In the genomic region with DNA sequence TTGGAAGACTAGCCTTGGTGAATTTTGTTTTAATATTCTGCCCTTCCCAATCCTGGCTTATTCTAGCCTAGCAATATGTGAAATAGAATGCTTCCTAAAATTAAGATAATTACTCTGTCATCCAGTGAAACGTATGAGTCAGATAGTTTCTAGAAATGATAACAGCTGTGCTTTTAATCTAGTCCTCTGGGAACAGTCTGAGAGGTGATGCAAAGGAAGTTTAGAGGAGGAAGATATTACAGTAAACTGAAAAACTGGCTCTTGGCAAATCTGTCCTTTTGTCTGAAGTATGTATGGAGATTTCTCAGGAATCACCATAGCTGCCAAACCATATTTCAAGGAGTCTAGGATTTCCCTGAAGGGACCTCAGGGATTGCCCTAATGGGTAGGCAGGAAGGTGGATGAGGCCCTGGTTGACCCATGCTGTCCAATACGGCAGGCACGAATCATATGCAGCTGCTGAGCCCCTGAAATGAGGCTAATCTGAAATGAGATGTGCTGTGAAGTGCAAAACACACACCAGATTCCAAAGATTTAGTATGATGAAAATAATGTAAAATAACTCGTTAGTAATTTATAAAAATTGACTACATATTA, we compare ENCODE assay signal across 1 cellular context.
TF ChIP-seq lines count a peak whose summit lies in the region.

No MANE protein-coding gene starts in this region.

TF ChIP-seq in HEK293, 187 proteins besides CTCF, POLR2A, EP300 and RAD21 (continued from another document and continues in another):
- no peak for TF ChIP-seq GLI4 (tag by site-specific recombination; IDR thresholded peaks at IDR 0.05)
- no peak for TF ChIP-seq SCRT1 (tag by site-specific recombination; IDR thresholded peaks at IDR 0.05; ENCODE audit: borderline replicate concordance)
- no peak for TF ChIP-seq ZNF792 (tag by site-specific recombination; IDR thresholded peaks at IDR 0.05)
- TF ChIP-seq ZNF692 (tag by site-specific recombination; IDR thresholded peaks at IDR 0.05) = no peak
- no peak for TF ChIP-seq PRDM2 (tag by site-specific recombination; IDR thresholded peaks at IDR 0.05; ENCODE audit: borderline replicate concordance)
- TF ChIP-seq ZNF2 (tag by site-specific recombination; IDR thresholded peaks at IDR 0.05) = no peak
- no peak for TF ChIP-seq ZNF707 (tag by site-specific recombination; IDR thresholded peaks at IDR 0.05)
- TF ChIP-seq ATF2 (tag by site-specific recombination; IDR thresholded peaks at IDR 0.05; ENCODE audit: low read depth) = no peak
- TF ChIP-seq KLF17 (tag by site-specific recombination; IDR thresholded peaks at IDR 0.05) = no peak
- TF ChIP-seq ZNF341 (tag by site-specific recombination; IDR thresholded peaks at IDR 0.05; ENCODE audit: low read depth) = no peak
- no peak for TF ChIP-seq ZNF626 (tag by site-specific recombination; IDR thresholded peaks at IDR 0.05)
- no peak for TF ChIP-seq ZNF155 (tag by site-specific recombination; IDR thresholded peaks at IDR 0.05)
- no peak for TF ChIP-seq ZNF138 (tag by site-specific recombination; IDR thresholded peaks at IDR 0.05; ENCODE audit: borderline replicate concordance)
- TF ChIP-seq YY1 (tag by site-specific recombination; IDR thresholded peaks at IDR 0.05) = no peak
- TF ChIP-seq, protein P1, sequence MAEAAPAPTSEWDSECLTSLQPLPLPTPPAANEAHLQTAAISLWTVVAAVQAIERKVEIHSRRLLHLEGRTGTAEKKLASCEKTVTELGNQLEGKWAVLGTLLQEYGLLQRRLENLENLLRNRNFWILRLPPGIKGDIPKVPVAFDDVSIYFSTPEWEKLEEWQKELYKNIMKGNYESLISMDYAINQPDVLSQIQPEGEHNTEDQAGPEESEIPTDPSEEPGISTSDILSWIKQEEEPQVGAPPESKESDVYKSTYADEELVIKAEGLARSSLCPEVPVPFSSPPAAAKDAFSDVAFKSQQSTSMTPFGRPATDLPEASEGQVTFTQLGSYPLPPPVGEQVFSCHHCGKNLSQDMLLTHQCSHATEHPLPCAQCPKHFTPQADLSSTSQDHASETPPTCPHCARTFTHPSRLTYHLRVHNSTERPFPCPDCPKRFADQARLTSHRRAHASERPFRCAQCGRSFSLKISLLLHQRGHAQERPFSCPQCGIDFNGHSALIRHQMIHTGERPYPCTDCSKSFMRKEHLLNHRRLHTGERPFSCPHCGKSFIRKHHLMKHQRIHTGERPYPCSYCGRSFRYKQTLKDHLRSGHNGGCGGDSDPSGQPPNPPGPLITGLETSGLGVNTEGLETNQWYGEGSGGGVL (tag by site-specific recombination; IDR thresholded peaks at IDR 0.05) = no peak
- TF ChIP-seq ZBTB7A (tag by site-specific recombination; IDR thresholded peaks at IDR 0.05; ENCODE audit: low read depth) = no peak
- TF ChIP-seq, protein P2, sequence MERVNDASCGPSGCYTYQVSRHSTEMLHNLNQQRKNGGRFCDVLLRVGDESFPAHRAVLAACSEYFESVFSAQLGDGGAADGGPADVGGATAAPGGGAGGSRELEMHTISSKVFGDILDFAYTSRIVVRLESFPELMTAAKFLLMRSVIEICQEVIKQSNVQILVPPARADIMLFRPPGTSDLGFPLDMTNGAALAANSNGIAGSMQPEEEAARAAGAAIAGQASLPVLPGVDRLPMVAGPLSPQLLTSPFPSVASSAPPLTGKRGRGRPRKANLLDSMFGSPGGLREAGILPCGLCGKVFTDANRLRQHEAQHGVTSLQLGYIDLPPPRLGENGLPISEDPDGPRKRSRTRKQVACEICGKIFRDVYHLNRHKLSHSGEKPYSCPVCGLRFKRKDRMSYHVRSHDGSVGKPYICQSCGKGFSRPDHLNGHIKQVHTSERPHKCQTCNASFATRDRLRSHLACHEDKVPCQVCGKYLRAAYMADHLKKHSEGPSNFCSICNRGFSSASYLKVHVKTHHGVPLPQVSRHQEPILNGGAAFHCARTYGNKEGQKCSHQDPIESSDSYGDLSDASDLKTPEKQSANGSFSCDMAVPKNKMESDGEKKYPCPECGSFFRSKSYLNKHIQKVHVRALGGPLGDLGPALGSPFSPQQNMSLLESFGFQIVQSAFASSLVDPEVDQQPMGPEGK (tag by site-specific recombination; IDR thresholded peaks at IDR 0.05) = no peak
- peak; percentile 58 for TF ChIP-seq ZEB2 (tag by site-specific recombination; IDR thresholded peaks at IDR 0.05)
- no peak for TF ChIP-seq ZNF580 (tag by site-specific recombination; IDR thresholded peaks at IDR 0.05)
- TF ChIP-seq, protein P3, sequence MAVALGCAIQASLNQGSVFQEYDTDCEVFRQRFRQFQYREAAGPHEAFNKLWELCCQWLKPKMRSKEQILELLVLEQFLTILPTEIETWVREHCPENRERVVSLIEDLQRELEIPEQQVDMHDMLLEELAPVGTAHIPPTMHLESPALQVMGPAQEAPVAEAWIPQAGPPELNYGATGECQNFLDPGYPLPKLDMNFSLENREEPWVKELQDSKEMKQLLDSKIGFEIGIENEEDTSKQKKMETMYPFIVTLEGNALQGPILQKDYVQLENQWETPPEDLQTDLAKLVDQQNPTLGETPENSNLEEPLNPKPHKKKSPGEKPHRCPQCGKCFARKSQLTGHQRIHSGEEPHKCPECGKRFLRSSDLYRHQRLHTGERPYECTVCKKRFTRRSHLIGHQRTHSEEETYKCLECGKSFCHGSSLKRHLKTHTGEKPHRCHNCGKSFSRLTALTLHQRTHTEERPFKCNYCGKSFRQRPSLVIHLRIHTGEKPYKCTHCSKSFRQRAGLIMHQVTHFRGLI (tag by site-specific recombination; IDR thresholded peaks at IDR 0.05) = no peak
- TF ChIP-seq ZNF133 (tag by site-specific recombination; IDR thresholded peaks at IDR 0.05) = no peak
- no peak for TF ChIP-seq BCL11B (tag by site-specific recombination; IDR thresholded peaks at IDR 0.05; ENCODE audit: low read depth)
- TF ChIP-seq ZSCAN30 (tag by site-specific recombination; IDR thresholded peaks at IDR 0.05) = no peak
- TF ChIP-seq, protein P4, sequence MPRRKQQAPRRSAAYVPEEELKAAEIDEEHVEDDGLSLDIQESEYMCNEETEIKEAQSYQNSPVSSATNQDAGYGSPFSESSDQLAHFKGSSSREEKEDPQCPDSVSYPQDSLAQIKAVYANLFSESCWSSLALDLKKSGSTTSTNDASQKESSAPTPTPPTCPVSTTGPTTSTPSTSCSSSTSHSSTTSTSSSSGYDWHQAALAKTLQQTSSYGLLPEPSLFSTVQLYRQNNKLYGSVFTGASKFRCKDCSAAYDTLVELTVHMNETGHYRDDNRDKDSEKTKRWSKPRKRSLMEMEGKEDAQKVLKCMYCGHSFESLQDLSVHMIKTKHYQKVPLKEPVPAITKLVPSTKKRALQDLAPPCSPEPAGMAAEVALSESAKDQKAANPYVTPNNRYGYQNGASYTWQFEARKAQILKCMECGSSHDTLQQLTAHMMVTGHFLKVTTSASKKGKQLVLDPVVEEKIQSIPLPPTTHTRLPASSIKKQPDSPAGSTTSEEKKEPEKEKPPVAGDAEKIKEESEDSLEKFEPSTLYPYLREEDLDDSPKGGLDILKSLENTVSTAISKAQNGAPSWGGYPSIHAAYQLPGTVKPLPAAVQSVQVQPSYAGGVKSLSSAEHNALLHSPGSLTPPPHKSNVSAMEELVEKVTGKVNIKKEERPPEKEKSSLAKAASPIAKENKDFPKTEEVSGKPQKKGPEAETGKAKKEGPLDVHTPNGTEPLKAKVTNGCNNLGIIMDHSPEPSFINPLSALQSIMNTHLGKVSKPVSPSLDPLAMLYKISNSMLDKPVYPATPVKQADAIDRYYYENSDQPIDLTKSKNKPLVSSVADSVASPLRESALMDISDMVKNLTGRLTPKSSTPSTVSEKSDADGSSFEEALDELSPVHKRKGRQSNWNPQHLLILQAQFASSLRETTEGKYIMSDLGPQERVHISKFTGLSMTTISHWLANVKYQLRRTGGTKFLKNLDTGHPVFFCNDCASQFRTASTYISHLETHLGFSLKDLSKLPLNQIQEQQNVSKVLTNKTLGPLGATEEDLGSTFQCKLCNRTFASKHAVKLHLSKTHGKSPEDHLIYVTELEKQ (tag by site-specific recombination; IDR thresholded peaks at IDR 0.05; ENCODE audit: borderline replicate concordance) = 0 out of 2 replicates have a peak, but pooled peaks have one; percentile 27
- no peak for TF ChIP-seq ZBTB20 (tag by site-specific recombination; IDR thresholded peaks at IDR 0.05)
- no peak for TF ChIP-seq PRDM1 (tag by site-specific recombination; IDR thresholded peaks at IDR 0.05)
- TF ChIP-seq ZNF248 (tag by site-specific recombination; IDR thresholded peaks at IDR 0.05) = no peak
- TF ChIP-seq ZNF558 (tag by site-specific recombination; IDR thresholded peaks at IDR 0.05) = no peak
- TF ChIP-seq ZNF747 (tag by site-specific recombination; IDR thresholded peaks at IDR 0.05) = no peak
- TF ChIP-seq ZNF629 (tag by site-specific recombination; IDR thresholded peaks at IDR 0.05) = peak; percentile 60; the same call in 1 of the 2 replicates
- no peak for TF ChIP-seq ZNF157 (tag by site-specific recombination; IDR thresholded peaks at IDR 0.05)
- no peak for TF ChIP-seq ZNF561 (tag by site-specific recombination; IDR thresholded peaks at IDR 0.05; ENCODE audit: borderline replicate concordance)
- TF ChIP-seq ZNF292 (tag by site-specific recombination; IDR thresholded peaks at IDR 0.05; ENCODE audit: borderline replicate concordance, low read depth) = no peak
- TF ChIP-seq ZBTB17 (tag by site-specific recombination; IDR thresholded peaks at IDR 0.05) = no peak
- TF ChIP-seq ZNF560 (tag by site-specific recombination; IDR thresholded peaks at IDR 0.05; ENCODE audit: borderline replicate concordance) = no peak
- no peak for TF ChIP-seq ZNF37A (tag by site-specific recombination; IDR thresholded peaks at IDR 0.05)
